1 cellular context compared by ENCODE assay signal in the genomic region with DNA sequence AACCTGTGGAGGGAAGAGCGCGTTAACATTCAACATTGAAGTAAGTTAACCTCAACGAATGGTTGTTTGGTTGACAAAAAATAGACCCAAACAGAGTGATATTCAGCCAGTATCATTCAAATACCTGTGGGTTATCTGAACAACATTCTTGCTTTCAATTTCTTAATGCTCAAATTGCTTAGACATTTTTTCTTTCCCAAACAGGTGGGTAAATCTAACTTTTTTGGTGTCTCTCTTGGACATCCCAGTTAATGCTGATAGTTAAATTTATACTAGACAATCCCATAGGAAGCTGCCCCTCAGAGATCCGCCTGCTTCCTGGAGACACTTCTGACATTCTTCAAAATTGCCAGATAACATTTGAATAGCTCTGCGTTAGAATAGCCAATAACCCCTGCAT.
TF ChIP-seq lines count a peak whose summit lies in the region.

No MANE protein-coding gene starts in this region.

TF ChIP-seq in GM23338, 12 proteins besides CTCF, POLR2A, EP300 and RAD21 (continued from another document):
- TF ChIP-seq, protein P1, sequence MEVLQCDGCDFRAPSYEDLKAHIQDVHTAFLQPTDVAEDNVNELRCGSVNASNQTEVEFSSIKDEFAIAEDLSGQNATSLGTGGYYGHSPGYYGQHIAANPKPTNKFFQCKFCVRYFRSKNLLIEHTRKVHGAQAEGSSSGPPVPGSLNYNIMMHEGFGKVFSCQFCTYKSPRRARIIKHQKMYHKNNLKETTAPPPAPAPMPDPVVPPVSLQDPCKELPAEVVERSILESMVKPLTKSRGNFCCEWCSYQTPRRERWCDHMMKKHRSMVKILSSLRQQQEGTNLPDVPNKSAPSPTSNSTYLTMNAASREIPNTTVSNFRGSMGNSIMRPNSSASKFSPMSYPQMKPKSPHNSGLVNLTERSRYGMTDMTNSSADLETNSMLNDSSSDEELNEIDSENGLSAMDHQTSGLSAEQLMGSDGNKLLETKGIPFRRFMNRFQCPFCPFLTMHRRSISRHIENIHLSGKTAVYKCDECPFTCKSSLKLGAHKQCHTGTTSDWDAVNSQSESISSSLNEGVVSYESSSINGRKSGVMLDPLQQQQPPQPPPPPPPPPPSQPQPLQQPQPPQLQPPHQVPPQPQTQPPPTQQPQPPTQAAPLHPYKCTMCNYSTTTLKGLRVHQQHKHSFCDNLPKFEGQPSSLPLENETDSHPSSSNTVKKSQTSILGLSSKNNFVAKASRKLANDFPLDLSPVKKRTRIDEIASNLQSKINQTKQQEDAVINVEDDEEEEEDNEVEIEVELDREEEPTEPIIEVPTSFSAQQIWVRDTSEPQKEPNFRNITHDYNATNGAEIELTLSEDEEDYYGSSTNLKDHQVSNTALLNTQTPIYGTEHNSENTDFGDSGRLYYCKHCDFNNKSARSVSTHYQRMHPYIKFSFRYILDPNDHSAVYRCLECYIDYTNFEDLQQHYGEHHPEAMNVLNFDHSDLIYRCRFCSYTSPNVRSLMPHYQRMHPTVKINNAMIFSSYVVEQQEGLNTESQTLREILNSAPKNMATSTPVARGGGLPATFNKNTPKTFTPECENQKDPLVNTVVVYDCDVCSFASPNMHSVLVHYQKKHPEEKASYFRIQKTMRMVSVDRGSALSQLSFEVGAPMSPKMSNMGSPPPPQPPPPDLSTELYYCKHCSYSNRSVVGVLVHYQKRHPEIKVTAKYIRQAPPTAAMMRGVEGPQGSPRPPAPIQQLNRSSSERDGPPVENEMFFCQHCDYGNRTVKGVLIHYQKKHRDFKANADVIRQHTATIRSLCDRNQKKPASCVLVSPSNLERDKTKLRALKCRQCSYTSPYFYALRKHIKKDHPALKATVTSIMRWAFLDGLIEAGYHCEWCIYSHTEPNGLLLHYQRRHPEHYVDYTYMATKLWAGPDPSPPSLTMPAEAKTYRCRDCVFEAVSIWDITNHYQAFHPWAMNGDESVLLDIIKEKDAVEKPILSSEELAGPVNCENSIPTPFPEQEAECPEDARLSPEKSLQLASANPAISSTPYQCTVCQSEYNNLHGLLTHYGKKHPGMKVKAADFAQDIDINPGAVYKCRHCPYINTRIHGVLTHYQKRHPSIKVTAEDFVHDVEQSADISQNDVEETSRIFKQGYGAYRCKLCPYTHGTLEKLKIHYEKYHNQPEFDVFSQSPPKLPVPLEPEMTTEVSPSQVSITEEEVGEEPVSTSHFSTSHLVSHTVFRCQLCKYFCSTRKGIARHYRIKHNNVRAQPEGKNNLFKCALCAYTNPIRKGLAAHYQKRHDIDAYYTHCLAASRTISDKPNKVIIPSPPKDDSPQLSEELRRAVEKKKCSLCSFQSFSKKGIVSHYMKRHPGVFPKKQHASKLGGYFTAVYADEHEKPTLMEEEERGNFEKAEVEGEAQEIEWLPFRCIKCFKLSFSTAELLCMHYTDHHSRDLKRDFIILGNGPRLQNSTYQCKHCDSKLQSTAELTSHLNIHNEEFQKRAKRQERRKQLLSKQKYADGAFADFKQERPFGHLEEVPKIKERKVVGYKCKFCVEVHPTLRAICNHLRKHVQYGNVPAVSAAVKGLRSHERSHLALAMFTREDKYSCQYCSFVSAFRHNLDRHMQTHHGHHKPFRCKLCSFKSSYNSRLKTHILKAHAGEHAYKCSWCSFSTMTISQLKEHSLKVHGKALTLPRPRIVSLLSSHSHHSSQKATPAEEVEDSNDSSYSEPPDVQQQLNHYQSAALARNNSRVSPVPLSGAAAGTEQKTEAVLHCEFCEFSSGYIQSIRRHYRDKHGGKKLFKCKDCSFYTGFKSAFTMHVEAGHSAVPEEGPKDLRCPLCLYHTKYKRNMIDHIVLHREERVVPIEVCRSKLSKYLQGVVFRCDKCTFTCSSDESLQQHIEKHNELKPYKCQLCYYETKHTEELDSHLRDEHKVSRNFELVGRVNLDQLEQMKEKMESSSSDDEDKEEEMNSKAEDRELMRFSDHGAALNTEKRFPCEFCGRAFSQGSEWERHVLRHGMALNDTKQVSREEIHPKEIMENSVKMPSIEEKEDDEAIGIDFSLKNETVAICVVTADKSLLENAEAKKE (CRISPR knock-in tag; IDR thresholded peaks at IDR 0.05) = no peak
- TF ChIP-seq EZH2 (IDR thresholded peaks at IDR 0.05; ENCODE audit: low read depth, unreplicated experiment) (no peak), NANOG (IDR thresholded peaks at IDR 0.05; ENCODE audit: borderline replicate concordance) (no peak)
